ENCODE assay signal across 8 cellular contexts in genomic region chr17:73192219-73192893, GRCh38. TPM values are rescaled to one million over a fixed set of nuclear protein-coding genes. Genes with fewer than 3 reads are reported as not detected.
DNase-seq lines count a peak whose midpoint lies in the region; ATAC-seq and TF ChIP-seq lines count a peak whose summit lies in the region.

No MANE protein-coding gene starts in this region.

- H3K27ac ChIP-seq in iPS-18a (ENCODE audit: low read length), result peak overlapping the region; percentile 81
- peak overlapping the region; percentile 92 to 97 (median 95) for H3K27ac ChIP-seq in gastrocnemius medialis

- H3K9me3 ChIP-seq in iPS-18a (ENCODE audit: control insufficient read depth, low read depth, low read length), result no peaks in the 10 kb centered on the region
- H3K9me3 ChIP-seq in gastrocnemius medialis, result no peaks in the 10 kb centered on the region

- H3K36me3 ChIP-seq in iPS-18a (ENCODE audit: control insufficient read depth, low read depth, low read length), result peaks cover 11% of the 10 kb centered on the region
- peaks cover 0 to 9% of the 10 kb centered on the region in 2 donors for H3K36me3 ChIP-seq in gastrocnemius medialis

- H3K27ac Mint-ChIP-seq in brain, result peak overlapping the region; percentile 85 to 98 (median 95)

- peak overlapping the region; percentile 94 for H3K9ac ChIP-seq in iPS-18a (ENCODE audit: low read length)

- H3K4me1 ChIP-seq in iPS-18a (ENCODE audit: control insufficient read depth, low read depth, low read length) (no peaks in the 10 kb centered on the region), gastrocnemius medialis (peaks cover 13 to 17% of the 10 kb centered on the region in 2 donors)

- peaks cover 7% of the 10 kb centered on the region for H3K27me3 Mint-ChIP-seq in brain

- ATAC-seq in HG02759 (IDR thresholded peaks at IDR 0.05; ENCODE audit: unreplicated experiment), result peak; percentile 67
- peak; percentile 76 to 77 for ATAC-seq in gastrocnemius medialis

- H3K36me3 Mint-ChIP-seq in brain, result peaks cover 22% of the 10 kb centered on the region

- H3K4me3 ChIP-seq in iPS-18a (ENCODE audit: low read length), result peak overlapping the region; percentile 91
- peak overlapping the region; percentile 55 to 94 (median 86) for H3K4me3 ChIP-seq in gastrocnemius medialis

- in situ Hi-C loops in gastrocnemius medialis (cut with MboI; ENCODE audit: low sequenced_read_pairs in 4 of 4), result no loop called here

- H3K4me3 Mint-ChIP-seq in brain, result peak overlapping the region; percentile 91 to 96 (median 92)

- H3K27me3 ChIP-seq in iPS-18a (ENCODE audit: control insufficient read depth, insufficient read depth, low read length) (no peaks in the 10 kb centered on the region), gastrocnemius medialis (no peaks in the 10 kb centered on the region)

- no peaks in the 10 kb centered on the region for H3K9me3 Mint-ChIP-seq in brain

- intact Hi-C loops in gastrocnemius medialis (cut with DNase I; ENCODE audit: low total_unique reads), result loop anchor here (1.0 to 2.0 kb wide), 2 partner anchors 40 to 118 kb away; a partner anchor contains a TSS

- TF ChIP-seq CTCF in brain (conservative IDR thresholded peaks at IDR 0.05) (no peak), gastrocnemius medialis (IDR thresholded peaks at IDR 0.05 in 4 of 5, conservative IDR thresholded peaks at IDR 0.05 in 1 of 5) (no peak)

- peak; percentile 30 to 48 for TF ChIP-seq POLR2A in gastrocnemius medialis (IDR thresholded peaks at IDR 0.05)

- H3K4me1 Mint-ChIP-seq in brain, result peaks cover 45% of the 10 kb centered on the region

- DNase-seq in NCI-H2029 (lab: John Stamatoyannopoulos, UW), result peak; percentile 34
- DNase-seq in NCI-H2029 treated with DMSO at 0.1 percent for 48 hours (lab: John Stamatoyannopoulos, UW), result no peak
- peak; percentile 72 for DNase-seq in NCI-H1105 treated with DMSO at 0.1 percent for 48 hours (lab: John Stamatoyannopoulos, UW)
- peak in 4 of 5 experiments; percentile 40 to 81 (median 54) for DNase-seq in T-helper 2 cell
- DNase-seq in gastrocnemius medialis, result peak; percentile 11 to 65

RNA-seq across cellular contexts. Expression of gene COG1, which starts 0.5 kb away (rescaled TPM):
- 99.7 TPM for polyA plus RNA-seq in brain (ENCODE audit: insufficient read depth, low read depth, low replicate concordance)
- total RNA-seq in gastrocnemius medialis, result 10 to 100 TPM; 21.2 to 34.7 (median 26.7) TPM

RNA-seq across cellular contexts. Expression of gene SSTR2, which starts 27.5 kb away (rescaled TPM):
- polyA plus RNA-seq in brain (ENCODE audit: insufficient read depth, low read depth, low replicate concordance), result 7.7 TPM
- total RNA-seq in gastrocnemius medialis, result 1 to 10 TPM in 2 of 4 donors, under 1 TPM in 2; 0.31 to 2.3 (median 0.82) TPM
